In genomic region chr10:78292987-78293865, GRCh38 we compare ENCODE assay signal across 1 cellular context.
TF ChIP-seq lines count a peak whose summit lies in the region.

No MANE protein-coding gene starts in this region.

TF ChIP-seq in GM23338, 12 proteins besides CTCF, POLR2A, EP300 and RAD21 (continued from another document):
- TF ChIP-seq, protein P1, sequence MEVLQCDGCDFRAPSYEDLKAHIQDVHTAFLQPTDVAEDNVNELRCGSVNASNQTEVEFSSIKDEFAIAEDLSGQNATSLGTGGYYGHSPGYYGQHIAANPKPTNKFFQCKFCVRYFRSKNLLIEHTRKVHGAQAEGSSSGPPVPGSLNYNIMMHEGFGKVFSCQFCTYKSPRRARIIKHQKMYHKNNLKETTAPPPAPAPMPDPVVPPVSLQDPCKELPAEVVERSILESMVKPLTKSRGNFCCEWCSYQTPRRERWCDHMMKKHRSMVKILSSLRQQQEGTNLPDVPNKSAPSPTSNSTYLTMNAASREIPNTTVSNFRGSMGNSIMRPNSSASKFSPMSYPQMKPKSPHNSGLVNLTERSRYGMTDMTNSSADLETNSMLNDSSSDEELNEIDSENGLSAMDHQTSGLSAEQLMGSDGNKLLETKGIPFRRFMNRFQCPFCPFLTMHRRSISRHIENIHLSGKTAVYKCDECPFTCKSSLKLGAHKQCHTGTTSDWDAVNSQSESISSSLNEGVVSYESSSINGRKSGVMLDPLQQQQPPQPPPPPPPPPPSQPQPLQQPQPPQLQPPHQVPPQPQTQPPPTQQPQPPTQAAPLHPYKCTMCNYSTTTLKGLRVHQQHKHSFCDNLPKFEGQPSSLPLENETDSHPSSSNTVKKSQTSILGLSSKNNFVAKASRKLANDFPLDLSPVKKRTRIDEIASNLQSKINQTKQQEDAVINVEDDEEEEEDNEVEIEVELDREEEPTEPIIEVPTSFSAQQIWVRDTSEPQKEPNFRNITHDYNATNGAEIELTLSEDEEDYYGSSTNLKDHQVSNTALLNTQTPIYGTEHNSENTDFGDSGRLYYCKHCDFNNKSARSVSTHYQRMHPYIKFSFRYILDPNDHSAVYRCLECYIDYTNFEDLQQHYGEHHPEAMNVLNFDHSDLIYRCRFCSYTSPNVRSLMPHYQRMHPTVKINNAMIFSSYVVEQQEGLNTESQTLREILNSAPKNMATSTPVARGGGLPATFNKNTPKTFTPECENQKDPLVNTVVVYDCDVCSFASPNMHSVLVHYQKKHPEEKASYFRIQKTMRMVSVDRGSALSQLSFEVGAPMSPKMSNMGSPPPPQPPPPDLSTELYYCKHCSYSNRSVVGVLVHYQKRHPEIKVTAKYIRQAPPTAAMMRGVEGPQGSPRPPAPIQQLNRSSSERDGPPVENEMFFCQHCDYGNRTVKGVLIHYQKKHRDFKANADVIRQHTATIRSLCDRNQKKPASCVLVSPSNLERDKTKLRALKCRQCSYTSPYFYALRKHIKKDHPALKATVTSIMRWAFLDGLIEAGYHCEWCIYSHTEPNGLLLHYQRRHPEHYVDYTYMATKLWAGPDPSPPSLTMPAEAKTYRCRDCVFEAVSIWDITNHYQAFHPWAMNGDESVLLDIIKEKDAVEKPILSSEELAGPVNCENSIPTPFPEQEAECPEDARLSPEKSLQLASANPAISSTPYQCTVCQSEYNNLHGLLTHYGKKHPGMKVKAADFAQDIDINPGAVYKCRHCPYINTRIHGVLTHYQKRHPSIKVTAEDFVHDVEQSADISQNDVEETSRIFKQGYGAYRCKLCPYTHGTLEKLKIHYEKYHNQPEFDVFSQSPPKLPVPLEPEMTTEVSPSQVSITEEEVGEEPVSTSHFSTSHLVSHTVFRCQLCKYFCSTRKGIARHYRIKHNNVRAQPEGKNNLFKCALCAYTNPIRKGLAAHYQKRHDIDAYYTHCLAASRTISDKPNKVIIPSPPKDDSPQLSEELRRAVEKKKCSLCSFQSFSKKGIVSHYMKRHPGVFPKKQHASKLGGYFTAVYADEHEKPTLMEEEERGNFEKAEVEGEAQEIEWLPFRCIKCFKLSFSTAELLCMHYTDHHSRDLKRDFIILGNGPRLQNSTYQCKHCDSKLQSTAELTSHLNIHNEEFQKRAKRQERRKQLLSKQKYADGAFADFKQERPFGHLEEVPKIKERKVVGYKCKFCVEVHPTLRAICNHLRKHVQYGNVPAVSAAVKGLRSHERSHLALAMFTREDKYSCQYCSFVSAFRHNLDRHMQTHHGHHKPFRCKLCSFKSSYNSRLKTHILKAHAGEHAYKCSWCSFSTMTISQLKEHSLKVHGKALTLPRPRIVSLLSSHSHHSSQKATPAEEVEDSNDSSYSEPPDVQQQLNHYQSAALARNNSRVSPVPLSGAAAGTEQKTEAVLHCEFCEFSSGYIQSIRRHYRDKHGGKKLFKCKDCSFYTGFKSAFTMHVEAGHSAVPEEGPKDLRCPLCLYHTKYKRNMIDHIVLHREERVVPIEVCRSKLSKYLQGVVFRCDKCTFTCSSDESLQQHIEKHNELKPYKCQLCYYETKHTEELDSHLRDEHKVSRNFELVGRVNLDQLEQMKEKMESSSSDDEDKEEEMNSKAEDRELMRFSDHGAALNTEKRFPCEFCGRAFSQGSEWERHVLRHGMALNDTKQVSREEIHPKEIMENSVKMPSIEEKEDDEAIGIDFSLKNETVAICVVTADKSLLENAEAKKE (CRISPR knock-in tag; IDR thresholded peaks at IDR 0.05), result no peak
- TF ChIP-seq POLR2AphosphoS5 (IDR thresholded peaks at IDR 0.05; ENCODE audit: low read depth), result no peak
- no peak for TF ChIP-seq ZNF114 (CRISPR knock-in tag; IDR thresholded peaks at IDR 0.05)
- no peak for TF ChIP-seq EZH2phosphoT487 (IDR thresholded peaks at IDR 0.05; ENCODE audit: unreplicated experiment)
- TF ChIP-seq STAT1 (IDR thresholded peaks at IDR 0.05; ENCODE audit: unreplicated experiment), result no peak
- no peak for TF ChIP-seq CREB1 (CRISPR knock-in tag; IDR thresholded peaks at IDR 0.05; ENCODE audit: low read depth)
- no peak for TF ChIP-seq ZNF331 (CRISPR knock-in tag; IDR thresholded peaks at IDR 0.05; ENCODE audit: low read depth)
- TF ChIP-seq, protein P2, sequence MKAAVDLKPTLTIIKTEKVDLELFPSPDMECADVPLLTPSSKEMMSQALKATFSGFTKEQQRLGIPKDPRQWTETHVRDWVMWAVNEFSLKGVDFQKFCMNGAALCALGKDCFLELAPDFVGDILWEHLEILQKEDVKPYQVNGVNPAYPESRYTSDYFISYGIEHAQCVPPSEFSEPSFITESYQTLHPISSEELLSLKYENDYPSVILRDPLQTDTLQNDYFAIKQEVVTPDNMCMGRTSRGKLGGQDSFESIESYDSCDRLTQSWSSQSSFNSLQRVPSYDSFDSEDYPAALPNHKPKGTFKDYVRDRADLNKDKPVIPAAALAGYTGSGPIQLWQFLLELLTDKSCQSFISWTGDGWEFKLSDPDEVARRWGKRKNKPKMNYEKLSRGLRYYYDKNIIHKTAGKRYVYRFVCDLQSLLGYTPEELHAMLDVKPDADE (IDR thresholded peaks at IDR 0.05), result no peak
- TF ChIP-seq JUNB (IDR thresholded peaks at IDR 0.05; ENCODE audit: unreplicated experiment), result no peak
